21 cellular contexts compared by ENCODE assay signal in genomic region chr7:95276114-95276513, GRCh38. TPM values are rescaled to one million over a fixed set of nuclear protein-coding genes. Genes with fewer than 3 reads are reported as not detected.
"Had no signal": no experiment of that assay in that cellular context is flagged by ENCODE, and none has a peak within 500 bp of the region (broad histone marks: within the 10 kb centered on the region; RNA-seq: fewer than 3 reads in every experiment).

No MANE protein-coding gene starts in this region.

- H3K36me3 ChIP-seq: adrenal gland, esophagus squamous epithelium, ovary, prostate gland, right atrium auricular region, suprapubic skin had no signal

- H3K27me3 ChIP-seq: adrenal gland, esophagus squamous epithelium, gastroesophageal sphincter, heart left ventricle, ovary, right atrium auricular region, suprapubic skin, tibial nerve had no signal

- ATAC-seq: activated T-helper 17 cell treated with anti-CD3 and anti-CD28 coated beads, Interleukin-2, amount 50 U/mL, for 72 hours; gastroesophageal sphincter; heart left ventricle; left cardiac atrium; natural killer cell treated with Interleukin-12 subunit alpha and Interleukin-12 subunit beta and Interleukin-15 and Interleukin-18, amount 100 ng/mL, for 72 hours; stimulated activated naive CD8-positive, alpha-beta T cell treated with anti-CD3 and anti-CD28 coated beads, Interleukin-15, amount 100 ng/mL, for 72 hours had no signal

- H3K27ac ChIP-seq: adrenal gland, coronary artery, esophagus squamous epithelium, gastroesophageal sphincter, heart left ventricle, ovary, prostate gland, right atrium auricular region, suprapubic skin, tibial nerve, WERI-Rb-1 had no signal

- H3K9me3 ChIP-seq: adrenal gland, esophagus squamous epithelium, gastroesophageal sphincter, heart left ventricle, ovary, prostate gland, right atrium auricular region, suprapubic skin, tibial nerve had no signal

- H3K4me3 ChIP-seq: adrenal gland, coronary artery, esophagus squamous epithelium, gastroesophageal sphincter, heart left ventricle, ovary, prostate gland, right atrium auricular region, suprapubic skin, tibial nerve had no signal

- H3K4me1 ChIP-seq: adrenal gland, esophagus squamous epithelium, gastroesophageal sphincter, heart left ventricle, prostate gland, right atrium auricular region, suprapubic skin, tibial nerve had no signal

- DNase-seq: activated CD8-positive, alpha-beta memory T cell treated with anti-CD3 and anti-CD28 coated beads, Interleukin-2, amount 50 U/mL, for 4 hours; activated naive CD4-positive, alpha-beta T cell; activated T-cell treated with anti-CD3 and anti-CD28 coated beads, Interleukin-2, amount 50 U/mL, for 24 hours; cerebellar nuclear complex; esophagus squamous epithelium; heart left ventricle; left cardiac atrium; ovary; stimulated activated CD4-positive, alpha-beta T cell treated with anti-CD3 and anti-CD28 coated beads, Interleukin-12 subunit alpha, Interleukin-12 subunit beta, amount 100 ng/mL, for 4 hours; stimulated activated naive CD8-positive, alpha-beta T cell treated with anti-CD3 and anti-CD28 coated beads, Interleukin-15, amount 100 ng/mL, for 72 hours; WERI-Rb-1 had no signal

RNA-seq across cellular contexts. Expression of gene PON1, which starts 48.2 kb away (rescaled TPM):
- total RNA-seq: activated T-helper 17 cell treated with anti-CD3 and anti-CD28 coated beads, Interleukin-2, amount 50 U/mL, for 72 hours; esophagus squamous epithelium; gastroesophageal sphincter; left cardiac atrium; natural killer cell treated with Interleukin-12 subunit alpha and Interleukin-12 subunit beta and Interleukin-15 and Interleukin-18, amount 100 ng/mL, for 72 hours; right atrium auricular region; tibial nerve; urinary bladder had no signal
